In genomic region chr4:94574050-94574449, GRCh38 we compare ENCODE assay signal across 31 cellular contexts.
"Had no signal": no experiment of that assay in that cellular context is flagged by ENCODE, and none has a peak within 500 bp of the region (broad histone marks: within the 10 kb centered on the region; RNA-seq: fewer than 3 reads in every experiment).

No MANE protein-coding gene starts in this region.

- H3K9me3 Mint-ChIP-seq: activated B cell treated with CpG ODN at 0.5 μM for 24 hours; activated CD8-positive, alpha-beta T cell treated with anti-CD3 and anti-CD28 coated beads for 36 hours; activated naive CD4-positive, alpha-beta T cell treated with anti-CD3 and anti-CD28 coated beads for 36 hours; activated naive CD4-positive, alpha-beta T cell treated with anti-CD3 and anti-CD28 coated beads, Interleukin-2, amount 50 U/mL, for 24 hours; activated naive CD8-positive, alpha-beta T cell treated with anti-CD3 and anti-CD28 coated beads for 36 hours; activated naive CD8-positive, alpha-beta T cell treated with anti-CD3 and anti-CD28 coated beads, Interleukin-2, amount 50 U/mL, for 24 hours; activated T-helper 1 cell treated with anti-CD3 and anti-CD28 coated beads, Interleukin-12 subunit alpha, Interleukin-12 subunit beta, Interleukin-2, Interleukin-4 antibody, amounts not matched to agents 30 ng/mL and 10 ng/mL and 1 ng/mL, durations not matched to agents 14 hours and 24 hours and 36 hours; activated T-helper 2 cell treated with anti-CD3 and anti-CD28 coated beads, Interferon-gamma antibody, Interleukin-2, Interleukin-4, amounts not matched to agents 10 μg/mL and 5 μg/mL and 100 μg/mL, durations not matched to agents 14 hours and 24 hours and 36 hours; T-cell; T-helper 1 cell treated with Interleukin-12 subunit alpha and Interleukin-12 subunit beta and Interleukin-4 antibody, amounts not matched to agents 30 μg/mL and 1 μg/mL, for 36 hours had no signal

- DNase-seq: activated B cell treated with CpG ODN at 0.5 μM for 24 hours; activated CD4-positive, alpha-beta T cell treated with anti-CD3 and anti-CD28 coated beads for 48 hours; activated CD4-positive, alpha-beta T cell treated with anti-CD3 and anti-CD28 coated beads, Interleukin-2, amount 50 U/mL, for 1 hour; activated CD4-positive, alpha-beta T cell treated with anti-CD3 and anti-CD28 coated beads, Interleukin-2, amount 50 U/mL, for 48 hours; activated CD8-positive, alpha-beta memory T cell treated with anti-CD3 and anti-CD28 coated beads for 24 hours; activated CD8-positive, alpha-beta T cell treated with anti-CD3 and anti-CD28 coated beads for 36 hours; activated effector memory CD4-positive, alpha-beta T cell treated with anti-CD3 and anti-CD28 coated beads, Interleukin-2, amount 50 U/mL, for 16 hours; activated naive CD4-positive, alpha-beta T cell treated with anti-CD3 and anti-CD28 coated beads for 36 hours; activated naive CD8-positive, alpha-beta T cell treated with anti-CD3 and anti-CD28 coated beads for 36 hours; activated naive CD8-positive, alpha-beta T cell treated with anti-CD3 and anti-CD28 coated beads, Interleukin-2, amount 50 U/mL, for 24 hours; activated T-cell treated with anti-CD3 and anti-CD28 coated beads, Interleukin-2, amount 50 U/mL, for 1 hour; activated T-cell treated with anti-CD3 and anti-CD28 coated beads, Interleukin-2, amount 50 U/mL, for 48 hours; adrenal gland; amygdala; aorta; body of pancreas; central memory CD4-positive, alpha-beta T cell; cerebellar nuclear complex; colonic mucosa; effector CD8-positive, alpha-beta T cell; foreskin fibroblast; head of caudate nucleus; T-cell; T1000; WERI-Rb-1 had no signal

- H3K27me3 ChIP-seq: adrenal gland, body of pancreas, colonic mucosa had no signal

- H3K9me3 ChIP-seq: adrenal gland, body of pancreas, colonic mucosa had no signal

- H3K4me1 ChIP-seq: colonic mucosa had no signal

- H3K4me3 ChIP-seq: adrenal gland, body of pancreas, colonic mucosa had no signal

- H3K4me3 Mint-ChIP-seq: activated B cell treated with CpG ODN at 0.5 μM for 24 hours; activated CD8-positive, alpha-beta T cell treated with anti-CD3 and anti-CD28 coated beads for 36 hours; activated naive CD4-positive, alpha-beta T cell treated with anti-CD3 and anti-CD28 coated beads for 36 hours; activated naive CD4-positive, alpha-beta T cell treated with anti-CD3 and anti-CD28 coated beads, Interleukin-2, amount 50 U/mL, for 24 hours; activated naive CD8-positive, alpha-beta T cell treated with anti-CD3 and anti-CD28 coated beads for 36 hours; activated naive CD8-positive, alpha-beta T cell treated with anti-CD3 and anti-CD28 coated beads, Interleukin-2, amount 50 U/mL, for 24 hours; activated T-helper 1 cell treated with anti-CD3 and anti-CD28 coated beads, Interleukin-12 subunit alpha, Interleukin-12 subunit beta, Interleukin-2, Interleukin-4 antibody, amounts not matched to agents 30 ng/mL and 10 ng/mL and 1 ng/mL, durations not matched to agents 14 hours and 24 hours and 36 hours; T-cell; T-helper 1 cell treated with Interleukin-12 subunit alpha and Interleukin-12 subunit beta and Interleukin-4 antibody, amounts not matched to agents 30 μg/mL and 1 μg/mL, for 36 hours had no signal

- H3K27ac ChIP-seq: adrenal gland, body of pancreas, colonic mucosa, WERI-Rb-1 had no signal

- H3K27me3 Mint-ChIP-seq: activated B cell treated with CpG ODN at 0.5 μM for 24 hours; activated CD8-positive, alpha-beta T cell treated with anti-CD3 and anti-CD28 coated beads for 36 hours; activated naive CD4-positive, alpha-beta T cell treated with anti-CD3 and anti-CD28 coated beads, Interleukin-2, amount 50 U/mL, for 24 hours; activated naive CD8-positive, alpha-beta T cell treated with anti-CD3 and anti-CD28 coated beads for 36 hours; activated naive CD8-positive, alpha-beta T cell treated with anti-CD3 and anti-CD28 coated beads, Interleukin-2, amount 50 U/mL, for 24 hours; T-cell had no signal

- H3K27ac Mint-ChIP-seq: activated B cell treated with CpG ODN at 0.5 μM for 24 hours; activated CD8-positive, alpha-beta T cell treated with anti-CD3 and anti-CD28 coated beads for 36 hours; activated naive CD4-positive, alpha-beta T cell treated with anti-CD3 and anti-CD28 coated beads for 36 hours; activated naive CD4-positive, alpha-beta T cell treated with anti-CD3 and anti-CD28 coated beads, Interleukin-2, amount 50 U/mL, for 24 hours; activated naive CD8-positive, alpha-beta T cell treated with anti-CD3 and anti-CD28 coated beads for 36 hours; activated naive CD8-positive, alpha-beta T cell treated with anti-CD3 and anti-CD28 coated beads, Interleukin-2, amount 50 U/mL, for 24 hours; activated T-helper 1 cell treated with anti-CD3 and anti-CD28 coated beads, Interleukin-12 subunit alpha, Interleukin-12 subunit beta, Interleukin-2, Interleukin-4 antibody, amounts not matched to agents 30 ng/mL and 10 ng/mL and 1 ng/mL, durations not matched to agents 14 hours and 24 hours and 36 hours; activated T-helper 2 cell treated with anti-CD3 and anti-CD28 coated beads, Interferon-gamma antibody, Interleukin-2, Interleukin-4, amounts not matched to agents 10 μg/mL and 5 μg/mL and 100 μg/mL, durations not matched to agents 14 hours and 24 hours and 36 hours; T-cell; T-helper 1 cell treated with Interleukin-12 subunit alpha and Interleukin-12 subunit beta and Interleukin-4 antibody, amounts not matched to agents 30 μg/mL and 1 μg/mL, for 36 hours had no signal

- H3K36me3 ChIP-seq: colonic mucosa, WERI-Rb-1 had no signal

- ATAC-seq: activated CD4-positive, CD25-positive, alpha-beta regulatory T cell treated with anti-CD3 and anti-CD28 coated beads, Interleukin-2, amount 50 U/mL, for 24 hours; activated CD8-positive, alpha-beta T cell treated with anti-CD3 and anti-CD28 coated beads for 36 hours; activated naive CD8-positive, alpha-beta T cell treated with anti-CD3 and anti-CD28 coated beads, Interleukin-2, amount 50 U/mL, for 24 hours; body of pancreas; esophagus mucosa; T-cell had no signal

- H3K4me1 Mint-ChIP-seq: activated B cell treated with CpG ODN at 0.5 μM for 24 hours; activated naive CD4-positive, alpha-beta T cell treated with anti-CD3 and anti-CD28 coated beads, Interleukin-2, amount 50 U/mL, for 24 hours; activated naive CD8-positive, alpha-beta T cell treated with anti-CD3 and anti-CD28 coated beads for 36 hours; activated naive CD8-positive, alpha-beta T cell treated with anti-CD3 and anti-CD28 coated beads, Interleukin-2, amount 50 U/mL, for 24 hours; T-cell had no signal
